ENCODE assay signal across 8 cellular contexts in genomic region chr1:211830330-211831142, GRCh38. TPM values are rescaled to one million over a fixed set of nuclear protein-coding genes. Genes with fewer than 3 reads are reported as not detected.
A peak's percentile ranks its signal among the peaks of the same experiment; 100 is the strongest.
DNase-seq lines count a peak whose midpoint lies in the region; ATAC-seq and TF ChIP-seq lines count a peak whose summit lies in the region.

Gene LPGAT1 (minus strand): TSS chr1:211830763. CDS start chr1:211829296, 1,467 bp downstream.

- peak within 1 kb of the TSS; percentile 70 for H3K4me3 ChIP-seq in lower lobe of right lung

- no peaks in the 10 kb centered on the region for H3K9me3 ChIP-seq in lower lobe of right lung

- peaks cover 65% of the 10 kb centered on the region for H3K4me1 Mint-ChIP-seq in activated CD4-positive, alpha-beta memory T cell treated with anti-CD3 and anti-CD28 coated beads, Interleukin-2, amount 10 ng/mL, durations not matched to agents 7 days and 5 days

- peak within 1 kb of the TSS; percentile 89 for H3K27ac ChIP-seq in lower lobe of right lung

- ATAC-seq in GM18907 (IDR thresholded peaks at IDR 0.05; ENCODE audit: unreplicated experiment) (peak; percentile 80), HG03159 (IDR thresholded peaks at IDR 0.05; ENCODE audit: unreplicated experiment) (peak; percentile 68), lower lobe of right lung (peak; percentile 96 to 98)

- TF ChIP-seq CTCF in lower lobe of right lung (IDR thresholded peaks at IDR 0.05): peak; percentile 66

- H3K36me3 Mint-ChIP-seq in activated CD4-positive, alpha-beta memory T cell treated with anti-CD3 and anti-CD28 coated beads, Interleukin-2, amount 10 ng/mL, durations not matched to agents 7 days and 5 days (ENCODE audit: low read depth): peaks cover 16% of the 10 kb centered on the region

- POLR2A ChIA-PET in activated CD4-positive, alpha-beta memory T cell treated with anti-CD3 and anti-CD28 coated beads, Interleukin-2, amount 10 ng/mL, durations not matched to agents 7 days and 5 days (lab: Charles Lee): no interaction called here

- peaks cover 3% of the 10 kb centered on the region for H3K27me3 Mint-ChIP-seq in activated CD4-positive, alpha-beta memory T cell treated with anti-CD3 and anti-CD28 coated beads, Interleukin-2, amount 10 ng/mL, durations not matched to agents 7 days and 5 days

- intact Hi-C loops in lower lobe of right lung (cut with DNase I): no loop called here

- CTCF ChIA-PET in activated CD4-positive, alpha-beta memory T cell treated with anti-CD3 and anti-CD28 coated beads, Interleukin-2, amount 10 ng/mL, durations not matched to agents 7 days and 5 days (lab: Charles Lee): interaction anchor here (0.7 to 1.3 kb wide), 2 partner anchors 12 to 205 kb away, joined by 3 to 5 read pairs; partner anchors contain the start of genes DTL and INTS7

- no peaks in the 10 kb centered on the region for H3K9me3 Mint-ChIP-seq in activated CD4-positive, alpha-beta memory T cell treated with anti-CD3 and anti-CD28 coated beads, Interleukin-2, amount 10 ng/mL, durations not matched to agents 7 days and 5 days

- H3K27ac Mint-ChIP-seq in activated CD4-positive, alpha-beta memory T cell treated with anti-CD3 and anti-CD28 coated beads, Interleukin-2, amount 10 ng/mL, durations not matched to agents 7 days and 5 days: peak within 1 kb of the TSS; percentile 66

- H3K4me3 Mint-ChIP-seq in activated CD4-positive, alpha-beta memory T cell treated with anti-CD3 and anti-CD28 coated beads, Interleukin-2, amount 10 ng/mL, durations not matched to agents 7 days and 5 days: peak within 1 kb of the TSS; percentile 87

- DNase-seq in AG20443 (ENCODE audit: low spot score) (peak; percentile 94), NCI-H69 (lab: John Stamatoyannopoulos, UW) (peak; percentile 94), ecto neural progenitor cell (ENCODE audit: low spot score) (peak; percentile 85), lower lobe of right lung (peak; percentile 89)
- DNase-seq in activated CD4-positive, alpha-beta memory T cell treated with anti-CD3 and anti-CD28 coated beads, Interleukin-2, amount 10 ng/mL, durations not matched to agents 7 days and 5 days: peak; percentile 76
- peak; percentile 42 to 61 (median 45) for DNase-seq in stimulated activated CD4-positive, alpha-beta T cell treated with anti-CD3 and anti-CD28 coated beads, TNF-alpha, amount 100 ng/mL, for 4 hours (ENCODE audit: low read depth in 3 of 3)

- no peaks in the 10 kb centered on the region for H3K36me3 ChIP-seq in lower lobe of right lung

- no peaks in the 10 kb centered on the region for H3K27me3 ChIP-seq in lower lobe of right lung (ENCODE audit: low read depth)

- peaks cover 25% of the 10 kb centered on the region for H3K4me1 ChIP-seq in lower lobe of right lung

RNA-seq across cellular contexts. Expression of gene LPGAT1, which starts in this region (rescaled TPM):
- total RNA-seq in activated CD4-positive, alpha-beta memory T cell treated with anti-CD3 and anti-CD28 coated beads, Interleukin-2, amount 10 ng/mL, durations not matched to agents 7 days and 5 days: 10 to 100 TPM; 52.6 to 55.2 TPM
- total RNA-seq in lower lobe of right lung: 34.9 TPM

Comparison
In these comparisons a context has a peak if more than half of its experiments do, and no peak if none do; other contexts are left out.
1. Peak in every context shown above with its lines: DNase-seq, ATAC-seq, H3K4me3 ChIP-seq and H3K27ac ChIP-seq.